ENCODE assay signal across 11 cellular contexts in genomic region chr16:31877876-31878642, GRCh38. TPM values are rescaled to one million over a fixed set of nuclear protein-coding genes. Genes with fewer than 3 reads are reported as not detected.
A peak's percentile ranks its signal among the peaks of the same experiment; 100 is the strongest.
DNase-seq lines count a peak whose midpoint lies in the region; ATAC-seq, FAIRE-seq and TF ChIP-seq lines count a peak whose summit lies in the region.
"Had no signal": no experiment of that assay in that cellular context is flagged by ENCODE, and none has a peak within 500 bp of the region (broad histone marks: within the 10 kb centered on the region; RNA-seq: fewer than 3 reads in every experiment).

No MANE protein-coding gene starts in this region.

- H3F3A ChIP-seq in GM23338 (replicated peaks; ENCODE audit: low read depth): no peaks in the 10 kb centered on the region

- H3K9me1 ChIP-seq in endothelial cell of umbilical vein (replicated peaks; ENCODE audit: control insufficient read depth, extremely low read depth, insufficient read depth, low read length): no peaks in the 10 kb centered on the region

- H2AFZ ChIP-seq in endothelial cell of umbilical vein (ENCODE audit: low read depth, low read length) (no peak overlapping the region), GM23338 (no peak overlapping the region)

- TF ChIP-seq POLR2A in endothelial cell of umbilical vein (IDR thresholded peaks at IDR 0.05; ENCODE audit: low read depth, low read length): no peak

- H3K4me1 Mint-ChIP-seq in T-cell (peaks cover 85 to 88% (median 87%) of the 10 kb centered on the region in 3 donors), GM23338 (peaks cover 15% of the 10 kb centered on the region)

- CTCF ChIA-PET in T-cell (lab: Charles Lee): interaction anchor here in 1 of 2 donors (0.6 to 2.7 kb wide), 4 partner anchors 9 to 422 kb away, joined by 3 to 22 read pairs (median 4); no protein-coding TSS in a partner anchor
- CTCF ChIA-PET in endothelial cell of umbilical vein (lab: Charles Lee): interaction anchor here (1.7 kb wide), 1 partner anchor 10 kb away, joined by 15 read pairs; no protein-coding TSS in a partner anchor

- ATAC-seq in T-cell (replicated peaks in 1 of 4) (peak in 1 of 4 experiments; percentile 2), GM23338 (no peak), HG02678 (IDR thresholded peaks at IDR 0.05; ENCODE audit: unreplicated experiment) (no peak)
- ATAC-seq: heart right ventricle had no signal

- H3K9me3 Mint-ChIP-seq in T-cell (no peaks in the 10 kb centered on the region), GM23338 (no peaks in the 10 kb centered on the region; the same call in 2 of the 3 replicates)

- H3K4me3 Mint-ChIP-seq in T-cell (peak overlapping the region; percentile 92 to 96 (median 96)), GM23338 (no peak overlapping the region)

- H3K27me3 ChIP-seq in endothelial cell of umbilical vein (ENCODE audit: control insufficient read depth in 2 of 2, insufficient read depth in 2 of 2, low read length in 2 of 2) (no peaks in the 10 kb centered on the region), GM23338 (ENCODE audit: insufficient read depth) (no peaks in the 10 kb centered on the region)
- H3K27me3 ChIP-seq: heart right ventricle had no signal

- intact Hi-C loops in endothelial cell of umbilical vein (cut with micrococcal nuclease): no loop called here

- H3K27ac ChIP-seq in endothelial cell of umbilical vein (ENCODE audit: insufficient read depth, low read depth, low read length) (peak overlapping the region; percentile 75), skin epidermis (peak overlapping the region in 19 of 21 experiments; percentile 38 to 100 (median 85)), GM23338 (ENCODE audit: low read depth) (no peak overlapping the region)

- no TSS peak for BruUV-seq in endothelial cell of umbilical vein (replicated peaks; lab: Mats Ljungman, UMichigan)

- dilution Hi-C loops in endothelial cell of umbilical vein (cut with MboI; ENCODE audit: extremely low pct_ligation_motif_present, low sequenced_read_pairs): no loop called here

- TF ChIP-seq CTCF in GM12864 (IDR thresholded peaks at IDR 0.05; ENCODE audit: low read depth, low read length, missing control alignments) (no peak), endothelial cell of umbilical vein (IDR thresholded peaks at IDR 0.05; ENCODE audit: extremely low read depth in 1 of 2, insufficient read depth in 1 of 2, low read depth in 1 of 2, low read length in 2 of 2) (no peak), GM23338 (conservative IDR thresholded peaks at IDR 0.05; ENCODE audit: low read depth in 2 of 2) (no peak)

- H3K27me3 Mint-ChIP-seq in T-cell (no peaks in the 10 kb centered on the region), GM23338 (ENCODE audit: insufficient read depth, low read depth, poor library complexity) (peaks cover 5% of the 10 kb centered on the region)

- H3K27ac Mint-ChIP-seq in T-cell (peak overlapping the region; percentile 96 to 97), GM23338 (no peak overlapping the region)

- H3K4me3 ChIP-seq in GM12864 (ENCODE audit: low read depth, low read length) (peak overlapping the region; percentile 26), endothelial cell of umbilical vein (replicated peaks in 1 of 3; ENCODE audit: insufficient read depth in 1 of 3, low read depth in 1 of 3, low read length in 3 of 3) (no peak overlapping the region), skin epidermis (no peak overlapping the region), GM23338 (no peak overlapping the region)

- DNase-seq in GM12864 (ENCODE audit: low read depth) (no peak), T-cell (peak in 1 of 34 experiments; percentile 9), endothelial cell of umbilical vein (ENCODE audit: low read depth, low spot score) (no peak), ecto neural progenitor cell (ENCODE audit: low spot score) (no peak), GM23338 (ENCODE audit: low spot score) (no peak), HUDEP-2 (lab: John Stamatoyannopoulos, UW; ENCODE audit: unreplicated experiment in 76 of 76) (no peak)
- DNase-seq: heart right ventricle had no signal

- no peak for FAIRE-seq in endothelial cell of umbilical vein (lab: Jason Lieb, UNC)
- FAIRE-seq: bronchial epithelial cell, G401.6 had no signal

- H3K9me2 ChIP-seq in GM23338 (ENCODE audit: insufficient read depth): no peaks in the 10 kb centered on the region

- peaks cover 94% of the 10 kb centered on the region for H3K79me2 ChIP-seq in endothelial cell of umbilical vein (ENCODE audit: control insufficient read depth, insufficient read depth, low read length)
- H3K79me2 ChIP-seq in GM23338 (replicated peaks; ENCODE audit: insufficient read depth): peaks cover 91% of the 10 kb centered on the region

- peaks cover 10% of the 10 kb centered on the region for H4K20me1 ChIP-seq in endothelial cell of umbilical vein (replicated peaks; ENCODE audit: control insufficient read depth, extremely low read depth, insufficient read depth, low read length)
- peaks cover 34% of the 10 kb centered on the region for H4K20me1 ChIP-seq in GM23338 (replicated peaks; ENCODE audit: insufficient read depth)

- H3K4me2 ChIP-seq in endothelial cell of umbilical vein (ENCODE audit: insufficient read depth, low read length) (peak overlapping the region; percentile 6), GM23338 (no peak overlapping the region)

- H3K4me1 ChIP-seq in endothelial cell of umbilical vein (ENCODE audit: control insufficient read depth, extremely low read depth, insufficient read depth, low read length): peaks cover 50% of the 10 kb centered on the region
- peaks cover 22% of the 10 kb centered on the region for H3K4me1 ChIP-seq in GM23338 (ENCODE audit: insufficient read depth)

- POLR2A ChIA-PET in T-cell (lab: Charles Lee) (no interaction called here), endothelial cell of umbilical vein (lab: Charles Lee) (no interaction called here)

- H3K36me3 Mint-ChIP-seq in T-cell (peaks cover 60% of the 10 kb centered on the region), GM23338 (ENCODE audit: low read depth) (peaks cover 17% of the 10 kb centered on the region)

- peak overlapping the region; percentile 22 for H3K9ac ChIP-seq in endothelial cell of umbilical vein (replicated peaks; ENCODE audit: extremely low read depth, insufficient read depth, low read length)

- H3K36me3 ChIP-seq in endothelial cell of umbilical vein (ENCODE audit: control insufficient read depth in 2 of 2, extremely low read depth in 1 of 2, insufficient read depth in 2 of 2, low read length in 2 of 2) (peaks cover 0 to 2% of the 10 kb centered on the region in 2 experiments), GM23338 (ENCODE audit: insufficient read depth) (no peaks in the 10 kb centered on the region)

- no peaks in the 10 kb centered on the region for H3K9me3 ChIP-seq in endothelial cell of umbilical vein (replicated peaks; ENCODE audit: control insufficient read depth, insufficient read depth, low read length)
- H3K9me3 ChIP-seq: heart right ventricle had no signal

TF ChIP-seq in endothelial cell of umbilical vein, 7 proteins besides CTCF, POLR2A, EP300 and RAD21:
- TF ChIP-seq GATA2 (IDR thresholded peaks at IDR 0.05; ENCODE audit: insufficient read depth, insufficient read length, low read depth, low read length) (no peak), POLR2AphosphoS5 (IDR thresholded peaks at IDR 0.05; ENCODE audit: insufficient read depth, low read depth, low read length) (peak; percentile 5), MYC (IDR thresholded peaks at IDR 0.05; ENCODE audit: low read depth, low read length) (no peak), MAX (IDR thresholded peaks at IDR 0.05; ENCODE audit: insufficient read depth, insufficient read length) (no peak)

TF ChIP-seq in GM23338, 12 proteins besides CTCF, POLR2A, EP300 and RAD21 (continues in another document):
- TF ChIP-seq CREB1 (CRISPR knock-in tag; IDR thresholded peaks at IDR 0.05; ENCODE audit: low read depth) (no peak), NANOG (IDR thresholded peaks at IDR 0.05; ENCODE audit: borderline replicate concordance) (no peak), POLR2AphosphoS5 (IDR thresholded peaks at IDR 0.05; ENCODE audit: low read depth) (no peak)

RNA-seq across cellular contexts. Expression of gene ZNF267, which starts 4.5 kb away (rescaled TPM):
- total RNA-seq in T-cell (10 to 100 TPM; 35.0 to 46.9 (median 43.5) TPM), endothelial cell of umbilical vein (19.1 and 21.9 TPM in 2 replicates)
- polyA plus RNA-seq in endothelial cell of umbilical vein (2.4 and 5.2 TPM in 2 replicates), GM23338 (2016; fragmentation: Nextera tagmentation; extraction: Ambion mirVana) (10.2 and 13.8 TPM in 2 replicates)
- polyA plus RNA-seq in endothelial cell of umbilical vein (2011; cell fraction: cytosol; rRNA removed): 4.4 and 4.6 TPM in 2 replicates
- 8.6 and 11.0 TPM in 2 replicates for polyA plus RNA-seq in endothelial cell of umbilical vein (2011; cell fraction: nucleus; rRNA removed)
- 10.7 and 12.4 TPM in 2 replicates for polyA plus RNA-seq in endothelial cell of umbilical vein (2012)
- polyA minus RNA-seq in endothelial cell of umbilical vein: 18.3 and 21.5 TPM in 2 replicates
- polyA minus RNA-seq in endothelial cell of umbilical vein (2011; cell fraction: cytosol; rRNA and poly(A)+ RNA removed): 3.5 TPM
- polyA minus RNA-seq in endothelial cell of umbilical vein (2011; cell fraction: nucleus; rRNA and poly(A)+ RNA removed): 31.5 and 37.8 TPM in 2 replicates
- 31.7 and 36.5 TPM in 2 replicates for total RNA-seq in GM23338 (2014; rRNA removed; shearing (Covaris generic))
